In the genomic region with DNA sequence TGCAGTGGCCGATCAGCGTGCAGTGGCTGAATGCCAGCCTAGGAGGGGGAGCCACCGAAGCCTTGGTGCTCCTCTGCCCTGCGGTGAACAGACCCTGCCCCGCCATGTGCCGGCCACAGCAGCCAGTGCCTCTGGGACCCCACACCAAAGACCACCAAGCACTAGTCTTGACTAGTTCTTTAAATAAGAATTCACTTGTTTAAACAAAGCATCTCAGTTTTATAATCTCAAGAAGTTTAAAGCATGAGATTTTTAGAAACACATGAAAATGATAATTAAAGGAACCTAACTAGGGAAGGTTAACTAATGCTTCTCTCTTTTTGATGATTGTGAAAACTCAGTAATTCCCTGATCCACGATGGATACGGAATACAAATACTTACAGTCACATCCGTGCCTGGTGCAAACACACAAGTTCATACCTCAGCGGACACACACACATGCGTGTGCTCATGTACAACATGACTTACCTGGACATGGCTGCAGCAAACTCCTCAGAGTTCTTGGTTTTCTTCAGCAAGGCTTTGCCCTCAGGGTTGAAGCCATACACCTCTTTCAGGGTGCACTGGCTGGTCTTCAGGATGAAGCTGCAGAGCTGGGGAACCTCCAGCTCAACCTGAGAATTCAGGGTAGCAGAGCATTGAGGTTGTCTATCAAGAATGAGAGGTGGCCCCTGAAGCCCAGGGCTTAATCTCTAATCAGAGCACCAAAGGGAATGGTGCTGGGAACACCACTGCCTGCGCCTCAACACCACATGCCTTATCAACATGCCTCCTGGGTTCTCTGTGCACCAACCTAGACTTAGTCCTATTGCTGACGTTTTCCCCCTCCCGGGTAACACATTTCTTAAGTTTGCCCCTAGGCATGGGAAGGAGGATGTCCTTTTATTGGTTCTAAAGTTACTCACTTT, we compare ENCODE assay signal across 1 cellular context.
TF ChIP-seq lines count a peak whose summit lies in the region.

No MANE protein-coding gene starts in this region.

TF ChIP-seq in HepG2, 621 proteins besides CTCF, POLR2A, EP300 and RAD21 (continued from another document and continues in another):
- TF ChIP-seq, protein P1, sequence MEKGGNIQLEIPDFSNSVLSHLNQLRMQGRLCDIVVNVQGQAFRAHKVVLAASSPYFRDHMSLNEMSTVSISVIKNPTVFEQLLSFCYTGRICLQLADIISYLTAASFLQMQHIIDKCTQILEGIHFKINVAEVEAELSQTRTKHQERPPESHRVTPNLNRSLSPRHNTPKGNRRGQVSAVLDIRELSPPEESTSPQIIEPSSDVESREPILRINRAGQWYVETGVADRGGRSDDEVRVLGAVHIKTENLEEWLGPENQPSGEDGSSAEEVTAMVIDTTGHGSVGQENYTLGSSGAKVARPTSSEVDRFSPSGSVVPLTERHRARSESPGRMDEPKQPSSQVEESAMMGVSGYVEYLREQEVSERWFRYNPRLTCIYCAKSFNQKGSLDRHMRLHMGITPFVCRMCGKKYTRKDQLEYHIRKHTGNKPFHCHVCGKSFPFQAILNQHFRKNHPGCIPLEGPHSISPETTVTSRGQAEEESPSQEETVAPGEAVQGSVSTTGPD (CRISPR knock-in tag; IDR thresholded peaks at IDR 0.05), result no peak
- no peak for TF ChIP-seq TP53 (CRISPR knock-in tag; conservative IDR thresholded peaks at IDR 0.05)
- TF ChIP-seq MIER2 (CRISPR knock-in tag; IDR thresholded peaks at IDR 0.05), result no peak
- no peak for TF ChIP-seq ZNF121 (CRISPR knock-in tag; IDR thresholded peaks at IDR 0.05)
- no peak for TF ChIP-seq ZNF670 (CRISPR knock-in tag; IDR thresholded peaks at IDR 0.05; ENCODE audit: borderline replicate concordance)
- no peak for TF ChIP-seq NFKBIZ (CRISPR knock-in tag; IDR thresholded peaks at IDR 0.05)
- TF ChIP-seq CHCHD3 (CRISPR knock-in tag; IDR thresholded peaks at IDR 0.05), result peak; percentile 70; the same call in 1 of the 2 replicates
- TF ChIP-seq PHF8 (CRISPR knock-in tag; IDR thresholded peaks at IDR 0.05), result no peak; the same call in none of the 2 replicates
- TF ChIP-seq ZNF619 (CRISPR knock-in tag; IDR thresholded peaks at IDR 0.05), result no peak
- TF ChIP-seq, protein P2, sequence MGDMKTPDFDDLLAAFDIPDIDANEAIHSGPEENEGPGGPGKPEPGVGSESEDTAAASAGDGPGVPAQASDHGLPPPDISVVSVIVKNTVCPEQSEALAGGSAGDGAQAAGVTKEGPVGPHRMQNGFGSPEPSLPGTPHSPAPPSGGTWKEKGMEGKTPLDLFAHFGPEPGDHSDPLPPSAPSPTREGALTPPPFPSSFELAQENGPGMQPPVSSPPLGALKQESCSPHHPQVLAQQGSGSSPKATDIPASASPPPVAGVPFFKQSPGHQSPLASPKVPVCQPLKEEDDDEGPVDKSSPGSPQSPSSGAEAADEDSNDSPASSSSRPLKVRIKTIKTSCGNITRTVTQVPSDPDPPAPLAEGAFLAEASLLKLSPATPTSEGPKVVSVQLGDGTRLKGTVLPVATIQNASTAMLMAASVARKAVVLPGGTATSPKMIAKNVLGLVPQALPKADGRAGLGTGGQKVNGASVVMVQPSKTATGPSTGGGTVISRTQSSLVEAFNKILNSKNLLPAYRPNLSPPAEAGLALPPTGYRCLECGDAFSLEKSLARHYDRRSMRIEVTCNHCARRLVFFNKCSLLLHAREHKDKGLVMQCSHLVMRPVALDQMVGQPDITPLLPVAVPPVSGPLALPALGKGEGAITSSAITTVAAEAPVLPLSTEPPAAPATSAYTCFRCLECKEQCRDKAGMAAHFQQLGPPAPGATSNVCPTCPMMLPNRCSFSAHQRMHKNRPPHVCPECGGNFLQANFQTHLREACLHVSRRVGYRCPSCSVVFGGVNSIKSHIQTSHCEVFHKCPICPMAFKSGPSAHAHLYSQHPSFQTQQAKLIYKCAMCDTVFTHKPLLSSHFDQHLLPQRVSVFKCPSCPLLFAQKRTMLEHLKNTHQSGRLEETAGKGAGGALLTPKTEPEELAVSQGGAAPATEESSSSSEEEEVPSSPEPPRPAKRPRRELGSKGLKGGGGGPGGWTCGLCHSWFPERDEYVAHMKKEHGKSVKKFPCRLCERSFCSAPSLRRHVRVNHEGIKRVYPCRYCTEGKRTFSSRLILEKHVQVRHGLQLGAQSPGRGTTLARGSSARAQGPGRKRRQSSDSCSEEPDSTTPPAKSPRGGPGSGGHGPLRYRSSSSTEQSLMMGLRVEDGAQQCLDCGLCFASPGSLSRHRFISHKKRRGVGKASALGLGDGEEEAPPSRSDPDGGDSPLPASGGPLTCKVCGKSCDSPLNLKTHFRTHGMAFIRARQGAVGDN (CRISPR knock-in tag; IDR thresholded peaks at IDR 0.05), result peak; percentile 85
- 0 out of 2 replicates have a peak, but pooled peaks have one; percentile 14 for TF ChIP-seq ZBTB38 (CRISPR knock-in tag; IDR thresholded peaks at IDR 0.05)
- no peak for TF ChIP-seq TOE1 (CRISPR knock-in tag; IDR thresholded peaks at IDR 0.05)
- no peak for TF ChIP-seq FOXC1 (CRISPR knock-in tag; IDR thresholded peaks at IDR 0.05; ENCODE audit: borderline replicate concordance)
- TF ChIP-seq, protein P3, sequence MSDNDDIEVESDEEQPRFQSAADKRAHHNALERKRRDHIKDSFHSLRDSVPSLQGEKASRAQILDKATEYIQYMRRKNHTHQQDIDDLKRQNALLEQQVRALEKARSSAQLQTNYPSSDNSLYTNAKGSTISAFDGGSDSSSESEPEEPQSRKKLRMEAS (IDR thresholded peaks at IDR 0.05), result peak; percentile 57
- no peak for TF ChIP-seq TCF7 (IDR thresholded peaks at IDR 0.05; ENCODE audit: low read depth)
- no peak for TF ChIP-seq NFATC3 (CRISPR knock-in tag; IDR thresholded peaks at IDR 0.05)
- TF ChIP-seq, protein P4, sequence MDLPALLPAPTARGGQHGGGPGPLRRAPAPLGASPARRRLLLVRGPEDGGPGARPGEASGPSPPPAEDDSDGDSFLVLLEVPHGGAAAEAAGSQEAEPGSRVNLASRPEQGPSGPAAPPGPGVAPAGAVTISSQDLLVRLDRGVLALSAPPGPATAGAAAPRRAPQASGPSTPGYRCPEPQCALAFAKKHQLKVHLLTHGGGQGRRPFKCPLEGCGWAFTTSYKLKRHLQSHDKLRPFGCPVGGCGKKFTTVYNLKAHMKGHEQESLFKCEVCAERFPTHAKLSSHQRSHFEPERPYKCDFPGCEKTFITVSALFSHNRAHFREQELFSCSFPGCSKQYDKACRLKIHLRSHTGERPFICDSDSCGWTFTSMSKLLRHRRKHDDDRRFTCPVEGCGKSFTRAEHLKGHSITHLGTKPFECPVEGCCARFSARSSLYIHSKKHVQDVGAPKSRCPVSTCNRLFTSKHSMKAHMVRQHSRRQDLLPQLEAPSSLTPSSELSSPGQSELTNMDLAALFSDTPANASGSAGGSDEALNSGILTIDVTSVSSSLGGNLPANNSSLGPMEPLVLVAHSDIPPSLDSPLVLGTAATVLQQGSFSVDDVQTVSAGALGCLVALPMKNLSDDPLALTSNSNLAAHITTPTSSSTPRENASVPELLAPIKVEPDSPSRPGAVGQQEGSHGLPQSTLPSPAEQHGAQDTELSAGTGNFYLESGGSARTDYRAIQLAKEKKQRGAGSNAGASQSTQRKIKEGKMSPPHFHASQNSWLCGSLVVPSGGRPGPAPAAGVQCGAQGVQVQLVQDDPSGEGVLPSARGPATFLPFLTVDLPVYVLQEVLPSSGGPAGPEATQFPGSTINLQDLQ (CRISPR knock-in tag; IDR thresholded peaks at IDR 0.05), result 0 out of 2 replicates have a peak, but pooled peaks have one; percentile 78
- peak; percentile 39; the same call in 1 of the 2 replicates for TF ChIP-seq RXRB (CRISPR knock-in tag; IDR thresholded peaks at IDR 0.05; ENCODE audit: borderline replicate concordance)
- no peak for TF ChIP-seq KAT2B (IDR thresholded peaks at IDR 0.05; ENCODE audit: borderline replicate concordance, low read depth, low read length)
- TF ChIP-seq ZFY (CRISPR knock-in tag; IDR thresholded peaks at IDR 0.05), result 0 out of 2 replicates have a peak, but pooled peaks have one; percentile 16
- TF ChIP-seq ZNF83 (CRISPR knock-in tag; IDR thresholded peaks at IDR 0.05; ENCODE audit: borderline replicate concordance), result no peak
- no peak for TF ChIP-seq CEBPB (IDR thresholded peaks at IDR 0.05; ENCODE audit: borderline replicate concordance, low read depth, low read length)
- TF ChIP-seq ZSCAN12 (CRISPR knock-in tag; IDR thresholded peaks at IDR 0.05), result no peak
- TF ChIP-seq ZNF430 (CRISPR knock-in tag; IDR thresholded peaks at IDR 0.05), result no peak; the same call in 1 of the 2 replicates
- no peak for TF ChIP-seq ZNF205 (CRISPR knock-in tag; IDR thresholded peaks at IDR 0.05)
- TF ChIP-seq, protein P5, sequence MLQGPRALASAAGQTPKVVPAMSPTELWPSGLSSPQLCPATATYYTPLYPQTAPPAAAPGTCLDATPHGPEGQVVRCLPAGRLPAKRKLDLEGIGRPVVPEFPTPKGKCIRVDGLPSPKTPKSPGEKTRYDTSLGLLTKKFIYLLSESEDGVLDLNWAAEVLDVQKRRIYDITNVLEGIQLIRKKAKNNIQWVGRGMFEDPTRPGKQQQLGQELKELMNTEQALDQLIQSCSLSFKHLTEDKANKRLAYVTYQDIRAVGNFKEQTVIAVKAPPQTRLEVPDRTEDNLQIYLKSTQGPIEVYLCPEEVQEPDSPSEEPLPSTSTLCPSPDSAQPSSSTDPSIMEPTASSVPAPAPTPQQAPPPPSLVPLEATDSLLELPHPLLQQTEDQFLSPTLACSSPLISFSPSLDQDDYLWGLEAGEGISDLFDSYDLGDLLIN (CRISPR knock-in tag; IDR thresholded peaks at IDR 0.05; ENCODE audit: borderline replicate concordance), result 0 out of 2 replicates have a peak, but pooled peaks have one; percentile 23
- no peak for TF ChIP-seq SMAD9 (CRISPR knock-in tag; IDR thresholded peaks at IDR 0.05)
- no peak for TF ChIP-seq MXI1 (IDR thresholded peaks at IDR 0.05; ENCODE audit: borderline replicate concordance, low read depth, low read length)
- no peak for TF ChIP-seq ASH2L (IDR thresholded peaks at IDR 0.05; ENCODE audit: insufficient read length, low read depth, low read length)
- TF ChIP-seq, protein P6, sequence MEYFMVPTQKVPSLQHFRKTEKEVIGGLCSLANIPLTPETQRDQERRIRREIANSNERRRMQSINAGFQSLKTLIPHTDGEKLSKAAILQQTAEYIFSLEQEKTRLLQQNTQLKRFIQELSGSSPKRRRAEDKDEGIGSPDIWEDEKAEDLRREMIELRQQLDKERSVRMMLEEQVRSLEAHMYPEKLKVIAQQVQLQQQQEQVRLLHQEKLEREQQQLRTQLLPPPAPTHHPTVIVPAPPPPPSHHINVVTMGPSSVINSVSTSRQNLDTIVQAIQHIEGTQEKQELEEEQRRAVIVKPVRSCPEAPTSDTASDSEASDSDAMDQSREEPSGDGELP (IDR thresholded peaks at IDR 0.05; ENCODE audit: borderline replicate concordance, low read depth), result no peak
- TF ChIP-seq, protein P7, sequence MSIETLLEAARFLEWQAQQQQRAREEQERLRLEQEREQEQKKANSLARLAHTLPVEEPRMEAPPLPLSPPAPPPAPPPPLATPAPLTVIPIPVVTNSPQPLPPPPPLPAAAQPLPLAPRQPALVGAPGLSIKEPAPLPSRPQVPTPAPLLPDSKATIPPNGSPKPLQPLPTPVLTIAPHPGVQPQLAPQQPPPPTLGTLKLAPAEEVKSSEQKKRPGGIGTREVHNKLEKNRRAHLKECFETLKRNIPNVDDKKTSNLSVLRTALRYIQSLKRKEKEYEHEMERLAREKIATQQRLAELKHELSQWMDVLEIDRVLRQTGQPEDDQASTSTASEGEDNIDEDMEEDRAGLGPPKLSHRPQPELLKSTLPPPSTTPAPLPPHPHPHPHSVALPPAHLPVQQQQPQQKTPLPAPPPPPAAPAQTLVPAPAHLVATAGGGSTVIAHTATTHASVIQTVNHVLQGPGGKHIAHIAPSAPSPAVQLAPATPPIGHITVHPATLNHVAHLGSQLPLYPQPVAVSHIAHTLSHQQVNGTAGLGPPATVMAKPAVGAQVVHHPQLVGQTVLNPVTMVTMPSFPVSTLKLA (IDR thresholded peaks at IDR 0.05), result no peak
- TF ChIP-seq BHLHE40 (IDR thresholded peaks at IDR 0.05; ENCODE audit: low read length), result no peak
- TF ChIP-seq ZNF10 (CRISPR knock-in tag; IDR thresholded peaks at IDR 0.05; ENCODE audit: borderline replicate concordance, low read depth), result no peak
- TF ChIP-seq, protein P8, sequence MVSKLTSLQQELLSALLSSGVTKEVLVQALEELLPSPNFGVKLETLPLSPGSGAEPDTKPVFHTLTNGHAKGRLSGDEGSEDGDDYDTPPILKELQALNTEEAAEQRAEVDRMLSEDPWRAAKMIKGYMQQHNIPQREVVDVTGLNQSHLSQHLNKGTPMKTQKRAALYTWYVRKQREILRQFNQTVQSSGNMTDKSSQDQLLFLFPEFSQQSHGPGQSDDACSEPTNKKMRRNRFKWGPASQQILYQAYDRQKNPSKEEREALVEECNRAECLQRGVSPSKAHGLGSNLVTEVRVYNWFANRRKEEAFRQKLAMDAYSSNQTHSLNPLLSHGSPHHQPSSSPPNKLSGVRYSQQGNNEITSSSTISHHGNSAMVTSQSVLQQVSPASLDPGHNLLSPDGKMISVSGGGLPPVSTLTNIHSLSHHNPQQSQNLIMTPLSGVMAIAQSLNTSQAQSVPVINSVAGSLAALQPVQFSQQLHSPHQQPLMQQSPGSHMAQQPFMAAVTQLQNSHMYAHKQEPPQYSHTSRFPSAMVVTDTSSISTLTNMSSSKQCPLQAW (CRISPR knock-in tag; IDR thresholded peaks at IDR 0.05), result no peak
- no peak for TF ChIP-seq ZNF674 (CRISPR knock-in tag; IDR thresholded peaks at IDR 0.05; ENCODE audit: low read depth)
